22 cellular contexts compared by ENCODE assay signal in genomic region chr19:803686-804418, GRCh38. TPM values are rescaled to one million over a fixed set of nuclear protein-coding genes. Genes with fewer than 3 reads are reported as not detected.
A peak's percentile ranks its signal among the peaks of the same experiment; 100 is the strongest.
DNase-seq lines count a peak whose midpoint lies in the region; ATAC-seq, FAIRE-seq and TF ChIP-seq lines count a peak whose summit lies in the region.
"Had no signal": no experiment of that assay in that cellular context is flagged by ENCODE, and none has a peak within 500 bp of the region (broad histone marks: within the 10 kb centered on the region; RNA-seq: fewer than 3 reads in every experiment).

No MANE protein-coding gene starts in this region.

- CTCF ChIA-PET in A673 (lab: Charles Lee), result no interaction called here

- no peaks in the 10 kb centered on the region for H3K27me3 Mint-ChIP-seq in activated naive CD8-positive, alpha-beta T cell treated with anti-CD3 and anti-CD28 coated beads for 36 hours
- no peaks in the 10 kb centered on the region for H3K27me3 Mint-ChIP-seq in natural killer cell treated with Interleukin-12 subunit alpha and Interleukin-12 subunit beta and Interleukin-15 and Interleukin-18, amount 100 ng/mL, for 72 hours
- H3K27me3 Mint-ChIP-seq: activated B cell treated with CpG ODN at 0.5 μM for 24 hours; stimulated activated naive CD8-positive, alpha-beta T cell treated with anti-CD3 and anti-CD28 coated beads, Interleukin-15, amount 100 ng/mL, for 72 hours had no signal

- peaks cover 28% of the 10 kb centered on the region for H3K4me1 Mint-ChIP-seq in activated naive CD8-positive, alpha-beta T cell treated with anti-CD3 and anti-CD28 coated beads for 36 hours
- peaks cover 27 to 45% of the 10 kb centered on the region in 2 donors for H3K4me1 Mint-ChIP-seq in natural killer cell treated with Interleukin-12 subunit alpha and Interleukin-12 subunit beta and Interleukin-15 and Interleukin-18, amount 100 ng/mL, for 72 hours (ENCODE audit: low read depth in 2 of 2)

- H3K4me1 ChIP-seq in A673 (ENCODE audit: insufficient read depth, low read length, poor library complexity, severe bottlenecking) (peaks cover 79% of the 10 kb centered on the region), suprapubic skin (peaks cover 47% of the 10 kb centered on the region)

- WGBS in suprapubic skin, result 91% methylated on average over 21 of the region's 31 CpGs

- TF ChIP-seq POLR2A in GM12892 (IDR thresholded peaks at IDR 0.05; ENCODE audit: low read depth, low read length) (0 out of 2 replicates have a peak, but pooled peaks have one; percentile 3), suprapubic skin (IDR thresholded peaks at IDR 0.05) (no peak)

- H3K27ac Mint-ChIP-seq in activated naive CD8-positive, alpha-beta T cell treated with anti-CD3 and anti-CD28 coated beads for 36 hours, result peak overlapping the region; percentile 12
- H3K27ac Mint-ChIP-seq in natural killer cell treated with Interleukin-12 subunit alpha and Interleukin-12 subunit beta and Interleukin-15 and Interleukin-18, amount 100 ng/mL, for 72 hours, result no peak overlapping the region
- H3K27ac Mint-ChIP-seq: activated B cell treated with CpG ODN at 0.5 μM for 24 hours; T-helper 1 cell treated with Interleukin-12 subunit alpha and Interleukin-12 subunit beta and Interleukin-4 antibody, amounts not matched to agents 30 μg/mL and 1 μg/mL, for 36 hours had no signal

- no peak for TF ChIP-seq EP300 in suprapubic skin (IDR thresholded peaks at IDR 0.05)

- DNase-seq in A673 (ENCODE audit: low spot score) (no peak), GM12892 (ENCODE audit: insufficient read length) (no peak), amniotic stem cell (lab: John Stamatoyannopoulos, UW) (no peak), suprapubic skin (ENCODE audit: low spot score in 2 of 2) (no peak)
- DNase-seq in activated naive CD8-positive, alpha-beta T cell treated with anti-CD3 and anti-CD28 coated beads for 36 hours, result no peak
- DNase-seq in natural killer cell treated with Interleukin-12 subunit alpha and Interleukin-12 subunit beta and Interleukin-15 and Interleukin-18, amount 100 ng/mL, for 72 hours (ENCODE audit: low spot score), result no peak
- DNase-seq in activated CD4-positive, alpha-beta T cell treated with anti-CD3 and anti-CD28 coated beads for 1 hour, result no peak
- DNase-seq: activated B cell treated with CpG ODN at 0.5 μM for 24 hours; activated naive CD4-positive, alpha-beta T cell treated with Interleukin-2 at 50 U/mL for 16 hours; dorsolateral prefrontal cortex; NCI-H1092; NCI-H2081 treated with DMSO at 0.1 percent for 48 hours; NCI-H524 treated with DMSO at 0.1 percent for 48 hours; SIG-M5; sigmoid colon; stimulated activated naive CD8-positive, alpha-beta T cell treated with anti-CD3 and anti-CD28 coated beads, Interleukin-15, amount 100 ng/mL, for 72 hours had no signal

- TF ChIP-seq CTCF in A673 (conservative IDR thresholded peaks at IDR 0.05; ENCODE audit: low read depth, low read length) (no peak), suprapubic skin (IDR thresholded peaks at IDR 0.05) (no peak)

- intact Hi-C loops in A673 (cut with micrococcal nuclease; ENCODE audit: unreplicated experiment), result no loop called here

- H3K9me3 Mint-ChIP-seq in activated naive CD8-positive, alpha-beta T cell treated with anti-CD3 and anti-CD28 coated beads for 36 hours, result no peaks in the 10 kb centered on the region
- H3K9me3 Mint-ChIP-seq in natural killer cell treated with Interleukin-12 subunit alpha and Interleukin-12 subunit beta and Interleukin-15 and Interleukin-18, amount 100 ng/mL, for 72 hours, result no peaks in the 10 kb centered on the region
- H3K9me3 Mint-ChIP-seq: activated B cell treated with CpG ODN at 0.5 μM for 24 hours; stimulated activated naive CD8-positive, alpha-beta T cell treated with anti-CD3 and anti-CD28 coated beads, Interleukin-15, amount 100 ng/mL, for 72 hours; T-helper 1 cell treated with Interleukin-12 subunit alpha and Interleukin-12 subunit beta and Interleukin-4 antibody, amounts not matched to agents 30 μg/mL and 1 μg/mL, for 36 hours had no signal

- no peak for FAIRE-seq in GM12892 (lab: Jason Lieb, UNC)

- H3K4me3 Mint-ChIP-seq in activated naive CD8-positive, alpha-beta T cell treated with anti-CD3 and anti-CD28 coated beads for 36 hours, result no peak overlapping the region
- peak overlapping the region; percentile 22 for H3K4me3 Mint-ChIP-seq in natural killer cell treated with Interleukin-12 subunit alpha and Interleukin-12 subunit beta and Interleukin-15 and Interleukin-18, amount 100 ng/mL, for 72 hours
- H3K4me3 Mint-ChIP-seq: activated B cell treated with CpG ODN at 0.5 μM for 24 hours; T-helper 1 cell treated with Interleukin-12 subunit alpha and Interleukin-12 subunit beta and Interleukin-4 antibody, amounts not matched to agents 30 μg/mL and 1 μg/mL, for 36 hours had no signal

- H3K27ac ChIP-seq in A673 (ENCODE audit: low read depth, low read length, poor library complexity, severe bottlenecking), result peak overlapping the region; percentile 64
- H3K27ac ChIP-seq in suprapubic skin, result no peak overlapping the region

- ATAC-seq in natural killer cell treated with Interleukin-12 subunit alpha and Interleukin-12 subunit beta and Interleukin-15 and Interleukin-18, amount 100 ng/mL, for 72 hours, result no peak
- ATAC-seq: gastroesophageal sphincter; stimulated activated naive CD8-positive, alpha-beta T cell treated with anti-CD3 and anti-CD28 coated beads, Interleukin-15, amount 100 ng/mL, for 72 hours had no signal

- H3K36me3 ChIP-seq in A673 (ENCODE audit: insufficient read depth, low read length, poor library complexity, severe bottlenecking), result peaks cover 86% of the 10 kb centered on the region
- peaks cover 57% of the 10 kb centered on the region for H3K36me3 ChIP-seq in suprapubic skin

- H3K9me3 ChIP-seq in A673 (ENCODE audit: low read depth, low read length, poor library complexity, severe bottlenecking), result no peaks in the 10 kb centered on the region
- no peaks in the 10 kb centered on the region for H3K9me3 ChIP-seq in suprapubic skin
- H3K9me3 ChIP-seq: breast epithelium, gastroesophageal sphincter, sigmoid colon had no signal

- H3K36me3 Mint-ChIP-seq in activated naive CD8-positive, alpha-beta T cell treated with anti-CD3 and anti-CD28 coated beads for 36 hours, result peaks cover 59% of the 10 kb centered on the region
- H3K36me3 Mint-ChIP-seq in natural killer cell treated with Interleukin-12 subunit alpha and Interleukin-12 subunit beta and Interleukin-15 and Interleukin-18, amount 100 ng/mL, for 72 hours, result peaks cover 23% of the 10 kb centered on the region

- POLR2A ChIA-PET in A673 (lab: Charles Lee; ENCODE audit: low non-redundant PET), result interaction anchor here (0.5 kb wide), 1 partner anchor 141 kb away, joined by 13 read pairs; the partner anchor contains the start of gene RNF126

- H3K4me3 ChIP-seq in A673 (ENCODE audit: low read depth, low read length, poor library complexity, severe bottlenecking) (no peak overlapping the region), suprapubic skin (no peak overlapping the region)

- no peaks in the 10 kb centered on the region for H3K27me3 ChIP-seq in A673 (replicated peaks; ENCODE audit: insufficient read depth, low read depth, low read length, poor library complexity)
- no peaks in the 10 kb centered on the region for H3K27me3 ChIP-seq in suprapubic skin
- H3K27me3 ChIP-seq: breast epithelium, dorsolateral prefrontal cortex, gastroesophageal sphincter, sigmoid colon had no signal

- BruUV-seq in A673 (replicated peaks; lab: Mats Ljungman, UMichigan), result no TSS peak

RNA-seq across cellular contexts. Expression of gene PTBP1, which starts 6.6 kb away (rescaled TPM):
- 713 and 800 TPM in 2 replicates for total RNA-seq in A673 (2021)
- polyA plus RNA-seq in GM12892 (2012; ENCODE audit: missing spikeins), result 115 TPM
- 100 to 1,000 TPM; 799 to 818 TPM for total RNA-seq in activated naive CD8-positive, alpha-beta T cell treated with anti-CD3 and anti-CD28 coated beads for 36 hours
- 100 to 1,000 TPM; 604 to 619 TPM for total RNA-seq in natural killer cell treated with Interleukin-12 subunit alpha and Interleukin-12 subunit beta and Interleukin-15 and Interleukin-18, amount 100 ng/mL, for 72 hours
- total RNA-seq in suprapubic skin, result 100 to 1,000 TPM; 152 to 227 (median 174) TPM

RNA-seq across cellular contexts. Expression of gene PLPPR3, which starts 17.9 kb away (rescaled TPM):
- 13.3 and 20.1 TPM in 2 replicates for total RNA-seq in A673 (2021)
- not detected for polyA plus RNA-seq in GM12892 (2012; ENCODE audit: missing spikeins)
- total RNA-seq in activated naive CD8-positive, alpha-beta T cell treated with anti-CD3 and anti-CD28 coated beads for 36 hours, result not detected
- not detected for total RNA-seq in natural killer cell treated with Interleukin-12 subunit alpha and Interleukin-12 subunit beta and Interleukin-15 and Interleukin-18, amount 100 ng/mL, for 72 hours
- not detected for total RNA-seq in suprapubic skin
- total RNA-seq: activated B cell treated with CpG ODN at 0.5 μM for 24 hours, gastroesophageal sphincter, sigmoid colon had no signal
- polyA plus RNA-seq: esophagus had no signal

RNA-seq across cellular contexts. Expression of gene AZU1, which starts 23.8 kb away (rescaled TPM):
- total RNA-seq in A673 (2021) (not detected in 2 replicates), suprapubic skin (under 1 TPM in 1 of 4 donors, not detected in 3; 0.79 TPM)
- not detected for polyA plus RNA-seq in GM12892 (2012; ENCODE audit: missing spikeins)
- total RNA-seq in activated naive CD8-positive, alpha-beta T cell treated with anti-CD3 and anti-CD28 coated beads for 36 hours, result not detected
- total RNA-seq in natural killer cell treated with Interleukin-12 subunit alpha and Interleukin-12 subunit beta and Interleukin-15 and Interleukin-18, amount 100 ng/mL, for 72 hours, result under 1 TPM; 0.25 to 0.36 TPM
- total RNA-seq: urinary bladder had no signal
- polyA plus RNA-seq: esophagus had no signal

RNA-seq across cellular contexts. Expression of gene PRTN3, which starts 36.9 kb away (rescaled TPM):
- not detected in 2 replicates for total RNA-seq in A673 (2021)
- polyA plus RNA-seq in GM12892 (2012; ENCODE audit: missing spikeins), result not detected
- not detected for total RNA-seq in activated naive CD8-positive, alpha-beta T cell treated with anti-CD3 and anti-CD28 coated beads for 36 hours
- not detected for total RNA-seq in natural killer cell treated with Interleukin-12 subunit alpha and Interleukin-12 subunit beta and Interleukin-15 and Interleukin-18, amount 100 ng/mL, for 72 hours
- not detected for total RNA-seq in suprapubic skin
- total RNA-seq: activated B cell treated with CpG ODN at 0.5 μM for 24 hours, gastroesophageal sphincter, osteocyte, sigmoid colon had no signal
- polyA plus RNA-seq: esophagus, sigmoid colon had no signal

RNA-seq across cellular contexts. Expression of gene ELANE, which starts 48.3 kb away (rescaled TPM):
- total RNA-seq in A673 (2021) (not detected in 2 replicates), suprapubic skin (under 1 TPM in 1 of 4 donors, not detected in 3; 0.79 TPM)
- not detected for polyA plus RNA-seq in GM12892 (2012; ENCODE audit: missing spikeins)
- total RNA-seq in activated naive CD8-positive, alpha-beta T cell treated with anti-CD3 and anti-CD28 coated beads for 36 hours, result not detected
- total RNA-seq in natural killer cell treated with Interleukin-12 subunit alpha and Interleukin-12 subunit beta and Interleukin-15 and Interleukin-18, amount 100 ng/mL, for 72 hours, result not detected
- total RNA-seq: activated B cell treated with CpG ODN at 0.5 μM for 24 hours, urinary bladder had no signal

Comparison
In these comparisons a context has a peak if more than half of its experiments do, and no peak if none do; other contexts are left out.
1. RNA of gene PLPPR3, which starts 17.9 kb away (total RNA-seq): 13.3 to 20.1 TPM in A673; not detected in activated naive CD8-positive, alpha-beta T cell treated with anti-CD3 and anti-CD28 coated beads for 36 hours, not detected in natural killer cell treated with Interleukin-12 subunit alpha and Interleukin-12 subunit beta and Interleukin-15 and Interleukin-18, amount 100 ng/mL, for 72 hours and not detected in suprapubic skin; every median in the first group is over 10 times any median in the second.